ENCODE assay signal across 1 cellular context in genomic region chr19:506404-507285, GRCh38.
TF ChIP-seq lines count a peak whose summit lies in the region.

No MANE protein-coding gene starts in this region.

TF ChIP-seq in HepG2, 621 proteins besides CTCF, POLR2A, EP300 and RAD21 (continued from another document and continues in another):
- 0 out of 2 replicates have a peak, but pooled peaks have one; percentile 37 for TF ChIP-seq MLX (CRISPR knock-in tag; IDR thresholded peaks at IDR 0.05)
- no peak; the same call in 1 of the 2 replicates for TF ChIP-seq ZFP90 (CRISPR knock-in tag; IDR thresholded peaks at IDR 0.05; ENCODE audit: borderline replicate concordance)
- TF ChIP-seq RERE (CRISPR knock-in tag; IDR thresholded peaks at IDR 0.05; ENCODE audit: low read depth), result no peak
- TF ChIP-seq CEBPG (CRISPR knock-in tag; IDR thresholded peaks at IDR 0.05), result no peak
- TF ChIP-seq ZNF407 (CRISPR knock-in tag; IDR thresholded peaks at IDR 0.05; ENCODE audit: not compliant biosample characterization), result no peak
- peak; percentile 66 for TF ChIP-seq PAXIP1 (CRISPR knock-in tag; conservative IDR thresholded peaks at IDR 0.05)
- peak; percentile 43; the same call in 1 of the 2 replicates for TF ChIP-seq ZNF777 (CRISPR knock-in tag; IDR thresholded peaks at IDR 0.05)
- no peak for TF ChIP-seq MAFF (IDR thresholded peaks at IDR 0.05; ENCODE audit: low read depth, low read length)
- TF ChIP-seq ZNF143 (CRISPR knock-in tag; IDR thresholded peaks at IDR 0.05), result no peak
- TF ChIP-seq U2AF2 (IDR thresholded peaks at IDR 0.05; ENCODE audit: low read depth, low read length), result no peak
- no peak for TF ChIP-seq SNAPC5 (CRISPR knock-in tag; IDR thresholded peaks at IDR 0.05; ENCODE audit: borderline replicate concordance)
- TF ChIP-seq RFXAP (CRISPR knock-in tag; IDR thresholded peaks at IDR 0.05; ENCODE audit: borderline replicate concordance), result no peak
- TF ChIP-seq ETS1 (CRISPR knock-in tag; IDR thresholded peaks at IDR 0.05), result no peak
- TF ChIP-seq IRF1 (CRISPR knock-in tag; IDR thresholded peaks at IDR 0.05; ENCODE audit: low read depth), result no peak
- TF ChIP-seq FOXK1 (CRISPR knock-in tag; IDR thresholded peaks at IDR 0.05; ENCODE audit: borderline replicate concordance, low read depth), result peak; percentile 24; the same call in 1 of the 2 replicates
- no peak for TF ChIP-seq NCOA2 (CRISPR knock-in tag; IDR thresholded peaks at IDR 0.05)
- TF ChIP-seq PHF5A (CRISPR knock-in tag; IDR thresholded peaks at IDR 0.05; ENCODE audit: low read depth, unreplicated experiment), result no peak
- TF ChIP-seq SYNCRIP (IDR thresholded peaks at IDR 0.05; ENCODE audit: insufficient read depth, low read depth, low read length), result no peak
- no peak for TF ChIP-seq SIX1 (CRISPR knock-in tag; IDR thresholded peaks at IDR 0.05; ENCODE audit: borderline replicate concordance)
- no peak for TF ChIP-seq SMYD3 (CRISPR knock-in tag; IDR thresholded peaks at IDR 0.05)
- no peak for TF ChIP-seq ZNF773 (CRISPR knock-in tag; IDR thresholded peaks at IDR 0.05; ENCODE audit: borderline replicate concordance)
- no peak for TF ChIP-seq ZNF207 (IDR thresholded peaks at IDR 0.05; ENCODE audit: borderline replicate concordance)
- TF ChIP-seq TOPORS (CRISPR knock-in tag; IDR thresholded peaks at IDR 0.05), result no peak
- no peak for TF ChIP-seq RNF2 (conservative IDR thresholded peaks at IDR 0.05; ENCODE audit: low read depth)
- TF ChIP-seq ZNF7 (CRISPR knock-in tag; IDR thresholded peaks at IDR 0.05), result no peak
- no peak; the same call in 1 of the 2 replicates for TF ChIP-seq ZSCAN20 (CRISPR knock-in tag; IDR thresholded peaks at IDR 0.05; ENCODE audit: borderline replicate concordance)
- TF ChIP-seq ZNF275 (CRISPR knock-in tag; IDR thresholded peaks at IDR 0.05; ENCODE audit: borderline replicate concordance), result no peak
- no peak for TF ChIP-seq CBX1 (IDR thresholded peaks at IDR 0.05; ENCODE audit: low read depth)
- TF ChIP-seq TARDBP (CRISPR knock-in tag; IDR thresholded peaks at IDR 0.05), result no peak
- TF ChIP-seq ARID3A (IDR thresholded peaks at IDR 0.05; ENCODE audit: low read depth, low read length), result no peak
- no peak for TF ChIP-seq PREB (CRISPR knock-in tag; IDR thresholded peaks at IDR 0.05)
- TF ChIP-seq ZNF225 (CRISPR knock-in tag; IDR thresholded peaks at IDR 0.05), result 0 out of 2 replicates have a peak, but pooled peaks have one; percentile 50
